ENCODE assay signal across 17 cellular contexts in the genomic region with DNA sequence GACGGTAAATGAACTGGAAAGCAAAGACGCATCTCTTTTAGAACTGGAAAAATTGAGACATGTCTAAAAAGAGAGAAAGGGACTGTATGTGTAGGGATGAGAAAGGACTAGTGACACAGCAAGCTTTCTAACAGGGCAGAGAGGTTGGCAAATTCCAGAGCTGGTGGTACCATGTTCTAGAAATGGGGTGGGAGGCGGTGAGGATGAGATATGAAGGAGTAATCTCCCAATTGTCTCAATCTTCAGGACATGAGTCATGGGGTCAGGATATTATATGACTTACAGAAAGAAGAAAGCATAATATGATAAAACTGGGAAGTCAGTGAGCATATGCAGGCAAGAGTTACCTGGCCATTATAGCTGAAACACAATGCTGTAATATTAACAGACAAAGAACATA. TPM values are rescaled to one million over a fixed set of nuclear protein-coding genes. Genes with fewer than 3 reads are reported as not detected.
A peak's percentile ranks its signal among the peaks of the same experiment; 100 is the strongest.
DNase-seq lines count a peak whose midpoint lies in the region; ATAC-seq, FAIRE-seq and TF ChIP-seq lines count a peak whose summit lies in the region.
"Had no signal": no experiment of that assay in that cellular context is flagged by ENCODE, and none has a peak within 500 bp of the region (broad histone marks: within the 10 kb centered on the region; RNA-seq: fewer than 3 reads in every experiment).

No MANE protein-coding gene starts in this region.

- dilution Hi-C loops in keratinocyte (cut with MboI; ENCODE audit: extremely low pct_ligation_motif_present, low sequenced_read_pairs): no loop called here

- no peak overlapping the region for H3K9ac ChIP-seq in GM23248
- H3K9ac ChIP-seq in keratinocyte (ENCODE audit: control insufficient read depth, extremely low read depth, insufficient read depth, low read length): no peak overlapping the region

- H3K4me1 ChIP-seq in GM23248 (ENCODE audit: insufficient read depth): peaks cover 15% of the 10 kb centered on the region
- peaks cover 21% of the 10 kb centered on the region for H3K4me1 ChIP-seq in keratinocyte (ENCODE audit: control insufficient read depth, extremely low read depth, insufficient read depth, low read length)
- H3K4me1 ChIP-seq: BE2C had no signal

- no peaks in the 10 kb centered on the region for H3K36me3 ChIP-seq in GM23248 (ENCODE audit: low read depth)
- H3K36me3 ChIP-seq in bronchial epithelial cell (ENCODE audit: control insufficient read depth, insufficient read depth, low read length): no peaks in the 10 kb centered on the region
- H3K36me3 ChIP-seq in keratinocyte (ENCODE audit: control insufficient read depth in 2 of 2, extremely low read depth in 1 of 2, insufficient read depth in 2 of 2, low read length in 2 of 2): no peaks in the 10 kb centered on the region
- H3K36me3 ChIP-seq: BE2C had no signal

- 80 to 87% methylated on average over 3 of the region's 3 CpGs for WGBS in GM23248 (ENCODE audit: low coverage in 1 of 2, low lambda C conversion rate in 2 of 2, missing lambda C conversion rate in 2 of 2), 2 experiments

- in situ Hi-C loops in GM23248 (cut with MboI): no loop called here

- ATAC-seq in HG03045 (IDR thresholded peaks at IDR 0.05; ENCODE audit: unreplicated experiment) (no peak), GM18873 (IDR thresholded peaks at IDR 0.05; ENCODE audit: low FRiP score, unreplicated experiment) (no peak)

- H2AFZ ChIP-seq in GM23248 (no peak overlapping the region), keratinocyte (ENCODE audit: control insufficient read depth, low read length) (no peak overlapping the region)

- peak; percentile 2 for DNase-seq in GM23248
- DNase-seq in NCI-H226: peak; percentile 67
- DNase-seq in bronchial epithelial cell (ENCODE audit: low read depth): peak; percentile 45
- DNase-seq in keratinocyte (ENCODE audit: low read depth, low spot score): no peak
- DNase-seq in dermis blood vessel endothelial cell: no peak
- DNase-seq: BE2C; Calu3; CD4-positive, alpha-beta T cell; DMS79; KG1; NCI-H1105; NCI-H1694; NCI-H345; NCI-H69; RPMI8226 had no signal

- H3K4me2 ChIP-seq in GM23248 (ENCODE audit: unreplicated experiment): no peak overlapping the region
- H3K4me2 ChIP-seq in keratinocyte (ENCODE audit: control insufficient read depth, extremely low read depth, insufficient read depth, low read depth, low read length): no peak overlapping the region

- peaks cover 15% of the 10 kb centered on the region; the same call in 1 of the 2 replicates for H3F3A ChIP-seq in GM23248 (ENCODE audit: insufficient read depth)

- H3K79me2 ChIP-seq in GM23248 (ENCODE audit: insufficient read depth): peaks cover 63% of the 10 kb centered on the region
- peaks cover 32% of the 10 kb centered on the region for H3K79me2 ChIP-seq in keratinocyte (ENCODE audit: control insufficient read depth, insufficient read depth, low read length)

- H3K27ac ChIP-seq in GM23248 (no peak overlapping the region), keratinocyte (ENCODE audit: control insufficient read depth, insufficient read depth, low read length) (peak overlapping the region; percentile 93)

- no peaks in the 10 kb centered on the region for H3K9me1 ChIP-seq in keratinocyte (ENCODE audit: control insufficient read depth, extremely low read depth, insufficient read depth, low read length)

- TF ChIP-seq CTCF in bronchial epithelial cell (IDR thresholded peaks at IDR 0.05; ENCODE audit: insufficient read depth, low read length, severe bottlenecking): no peak
- TF ChIP-seq CTCF in keratinocyte (optimal IDR thresholded peaks at IDR 0.05 in 1 of 3, IDR thresholded peaks at IDR 0.05 in 1 of 3, conservative IDR thresholded peaks at IDR 0.05 in 1 of 3; ENCODE audit: extremely low read depth in 1 of 3, insufficient read depth in 2 of 3, low read length in 3 of 3): no peak

- H3K27me3 ChIP-seq in GM23248 (replicated peaks; ENCODE audit: insufficient read depth) (no peaks in the 10 kb centered on the region), bronchial epithelial cell (ENCODE audit: control insufficient read depth, insufficient read depth, low read length) (no peaks in the 10 kb centered on the region), keratinocyte (ENCODE audit: control insufficient read depth, extremely low read depth, insufficient read depth, low read length) (no peaks in the 10 kb centered on the region)
- H3K27me3 ChIP-seq: BE2C had no signal

- H4K20me1 ChIP-seq in GM23248 (ENCODE audit: insufficient read depth) (no peaks in the 10 kb centered on the region), keratinocyte (ENCODE audit: control insufficient read depth, extremely low read depth, insufficient read depth, low read length) (no peaks in the 10 kb centered on the region)

- H3K9me3 ChIP-seq in GM23248 (ENCODE audit: low read depth): no peaks in the 10 kb centered on the region
- no peaks in the 10 kb centered on the region for H3K9me3 ChIP-seq in keratinocyte (ENCODE audit: control insufficient read depth, low read depth, low read length)
- H3K9me3 ChIP-seq: BE2C had no signal

- H3K4me3 ChIP-seq in GM23248 (no peak overlapping the region), bronchial epithelial cell (ENCODE audit: low read depth, low read length) (no peak overlapping the region), keratinocyte (ENCODE audit: control insufficient read depth in 2 of 3, extremely low read depth in 1 of 3, insufficient read depth in 2 of 3, low read depth in 1 of 3, low read length in 3 of 3) (no peak overlapping the region)

- no peaks in the 10 kb centered on the region for H3K9me2 ChIP-seq in GM23248 (ENCODE audit: insufficient read depth)

- FAIRE-seq in bronchial epithelial cell (lab: Jason Lieb, UNC): no peak
- no peak for FAIRE-seq in keratinocyte (lab: Jason Lieb, UNC)

RNA-seq across cellular contexts. Expression of gene TAB3, which starts 14.2 kb away (rescaled TPM):
- 20.4 and 20.9 TPM in 2 replicates for total RNA-seq in GM23248 (2014; rRNA removed; shearing (Covaris generic))
- polyA plus RNA-seq in GM23248 (2016; fragmentation: Nextera tagmentation; extraction: Ambion mirVana) (4.2 and 4.3 TPM in 2 replicates), keratinocyte (21.2 to 29.3 TPM (median 25.5 TPM) in 3 replicates)
- total RNA-seq in bronchial epithelial cell (9.3 and 10.8 TPM in 2 replicates), dermis blood vessel endothelial cell (10.3 and 11.2 TPM in 2 replicates)
- polyA plus RNA-seq in keratinocyte (2011; ENCODE audit: low read depth): 6.1 TPM
- polyA plus RNA-seq in keratinocyte (2011; cell fraction: cytosol; rRNA removed): 14.7 and 26.2 TPM in 2 replicates
- 27.8 and 38.1 TPM in 2 replicates for polyA plus RNA-seq in keratinocyte (2011; cell fraction: nucleus; rRNA removed)
- 13.0 and 20.5 TPM in 2 replicates for polyA plus RNA-seq in keratinocyte (2012; ENCODE audit: low replicate concordance)
- 17.0 to 38.7 TPM (median 24.9 TPM) in 3 replicates for polyA minus RNA-seq in keratinocyte
- 14.6 TPM for polyA minus RNA-seq in keratinocyte (2011; cell fraction: cytosol; rRNA and poly(A)+ RNA removed)
- 17.5 and 24.2 TPM in 2 replicates for polyA minus RNA-seq in keratinocyte (2011; cell fraction: nucleus; rRNA and poly(A)+ RNA removed)

Comparison
In these comparisons a context has a peak if more than half of its experiments do, and no peak if none do; other contexts are left out.
1. DNase-seq: peak in GM23248 (single experiment), NCI-H226 (single experiment) and bronchial epithelial cell (single experiment); none in keratinocyte (single experiment) and dermis blood vessel endothelial cell (single experiment).